1 cellular context compared by ENCODE assay signal in the genomic region with DNA sequence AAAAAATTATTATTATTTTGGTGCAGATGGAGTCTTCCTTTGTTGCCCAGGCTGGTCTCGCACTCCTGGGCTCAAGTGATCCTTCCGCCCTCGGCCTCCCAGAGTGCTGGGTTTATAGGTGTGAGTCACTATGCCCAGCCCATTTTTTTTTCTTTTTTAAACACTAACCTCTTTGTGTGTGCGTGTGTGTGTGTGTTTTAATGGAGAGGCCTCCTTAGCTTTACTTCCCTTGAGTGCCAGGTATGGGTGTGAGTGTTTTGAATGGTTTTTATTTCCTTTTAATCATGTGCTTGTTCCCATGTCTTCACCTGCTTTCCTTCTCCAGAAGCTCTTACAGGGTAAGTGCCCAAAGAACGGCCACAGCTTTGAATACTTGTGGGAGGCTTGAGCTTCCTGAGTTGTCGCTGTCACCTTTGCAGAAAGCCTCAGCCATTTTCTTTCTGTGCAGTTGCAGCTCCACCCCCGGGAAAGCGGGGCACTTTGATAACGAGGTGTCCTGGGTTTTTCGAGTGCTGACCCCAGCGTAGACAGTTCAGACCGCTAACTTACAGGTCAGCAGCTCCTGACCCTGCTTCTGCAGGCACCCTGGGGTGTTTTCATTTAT.
A peak's percentile ranks its signal among the peaks of the same experiment; 100 is the strongest.
TF ChIP-seq lines count a peak whose summit lies in the region.

No MANE protein-coding gene starts in this region.

TF ChIP-seq in K562, 482 proteins besides CTCF, POLR2A, EP300 and RAD21 (continues in another document):
- no peak for TF ChIP-seq GTF2E2 (tag; IDR thresholded peaks at IDR 0.05)
- TF ChIP-seq EGR1 (conservative IDR thresholded peaks at IDR 0.05), result peak; percentile 62
- TF ChIP-seq HNRNPLL (IDR thresholded peaks at IDR 0.05; ENCODE audit: low read depth, low read length, poor library complexity, severe bottlenecking), result no peak
- no peak for TF ChIP-seq ZNF146 (CRISPR knock-in tag; IDR thresholded peaks at IDR 0.05; ENCODE audit: unreplicated experiment)
- no peak for TF ChIP-seq ZC3H11A (IDR thresholded peaks at IDR 0.05; ENCODE audit: low read depth, low read length)
- TF ChIP-seq, protein P1, sequence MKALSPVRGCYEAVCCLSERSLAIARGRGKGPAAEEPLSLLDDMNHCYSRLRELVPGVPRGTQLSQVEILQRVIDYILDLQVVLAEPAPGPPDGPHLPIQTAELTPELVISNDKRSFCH (CRISPR knock-in tag; IDR thresholded peaks at IDR 0.05), result no peak
- TF ChIP-seq, protein P1 (tag; IDR thresholded peaks at IDR 0.05), result no peak
- TF ChIP-seq CBFA2T3 (IDR thresholded peaks at IDR 0.05), result peak; percentile 53
- TF ChIP-seq CHD4 (IDR thresholded peaks at IDR 0.05; ENCODE audit: insufficient read depth, insufficient replicate concordance, low read depth, low read length, poor library complexity, severe bottlenecking), result no peak
- TF ChIP-seq, protein P2, sequence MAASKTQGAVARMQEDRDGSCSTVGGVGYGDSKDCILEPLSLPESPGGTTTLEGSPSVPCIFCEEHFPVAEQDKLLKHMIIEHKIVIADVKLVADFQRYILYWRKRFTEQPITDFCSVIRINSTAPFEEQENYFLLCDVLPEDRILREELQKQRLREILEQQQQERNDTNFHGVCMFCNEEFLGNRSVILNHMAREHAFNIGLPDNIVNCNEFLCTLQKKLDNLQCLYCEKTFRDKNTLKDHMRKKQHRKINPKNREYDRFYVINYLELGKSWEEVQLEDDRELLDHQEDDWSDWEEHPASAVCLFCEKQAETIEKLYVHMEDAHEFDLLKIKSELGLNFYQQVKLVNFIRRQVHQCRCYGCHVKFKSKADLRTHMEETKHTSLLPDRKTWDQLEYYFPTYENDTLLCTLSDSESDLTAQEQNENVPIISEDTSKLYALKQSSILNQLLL (CRISPR knock-in tag; IDR thresholded peaks at IDR 0.05; ENCODE audit: borderline replicate concordance), result no peak
- TF ChIP-seq ELF2 (CRISPR knock-in tag; IDR thresholded peaks at IDR 0.05), result no peak
- TF ChIP-seq TAF7 (tag; IDR thresholded peaks at IDR 0.05), result no peak
- no peak for TF ChIP-seq FOXA1 (IDR thresholded peaks at IDR 0.05; ENCODE audit: borderline replicate concordance)
- TF ChIP-seq ZBTB17 (CRISPR knock-in tag; IDR thresholded peaks at IDR 0.05), result no peak
- TF ChIP-seq JUND (IDR thresholded peaks at IDR 0.05; ENCODE audit: borderline replicate concordance, low read depth, low read length), result 0 out of 2 replicates have a peak, but pooled peaks have one; percentile 2
- no peak for TF ChIP-seq JUND (tag; IDR thresholded peaks at IDR 0.05; ENCODE audit: borderline replicate concordance, low read depth, low read length)
- TF ChIP-seq RBM25 (IDR thresholded peaks at IDR 0.05; ENCODE audit: low read depth, low read length, severe bottlenecking), result no peak
- TF ChIP-seq BRF1 (IDR thresholded peaks at IDR 0.05; ENCODE audit: borderline replicate concordance, extremely low read depth, insufficient read length), result no peak
- no peak for TF ChIP-seq RBM34 (IDR thresholded peaks at IDR 0.05; ENCODE audit: borderline replicate concordance, insufficient read depth, low read length)
- TF ChIP-seq NFYB (IDR thresholded peaks at IDR 0.05; ENCODE audit: extremely low read depth, insufficient read length), result no peak
- no peak for TF ChIP-seq POLR2G (IDR thresholded peaks at IDR 0.05; ENCODE audit: low read depth, low read length)
- TF ChIP-seq ELF1 (tag; IDR thresholded peaks at IDR 0.05), result no peak
- TF ChIP-seq, protein P3, sequence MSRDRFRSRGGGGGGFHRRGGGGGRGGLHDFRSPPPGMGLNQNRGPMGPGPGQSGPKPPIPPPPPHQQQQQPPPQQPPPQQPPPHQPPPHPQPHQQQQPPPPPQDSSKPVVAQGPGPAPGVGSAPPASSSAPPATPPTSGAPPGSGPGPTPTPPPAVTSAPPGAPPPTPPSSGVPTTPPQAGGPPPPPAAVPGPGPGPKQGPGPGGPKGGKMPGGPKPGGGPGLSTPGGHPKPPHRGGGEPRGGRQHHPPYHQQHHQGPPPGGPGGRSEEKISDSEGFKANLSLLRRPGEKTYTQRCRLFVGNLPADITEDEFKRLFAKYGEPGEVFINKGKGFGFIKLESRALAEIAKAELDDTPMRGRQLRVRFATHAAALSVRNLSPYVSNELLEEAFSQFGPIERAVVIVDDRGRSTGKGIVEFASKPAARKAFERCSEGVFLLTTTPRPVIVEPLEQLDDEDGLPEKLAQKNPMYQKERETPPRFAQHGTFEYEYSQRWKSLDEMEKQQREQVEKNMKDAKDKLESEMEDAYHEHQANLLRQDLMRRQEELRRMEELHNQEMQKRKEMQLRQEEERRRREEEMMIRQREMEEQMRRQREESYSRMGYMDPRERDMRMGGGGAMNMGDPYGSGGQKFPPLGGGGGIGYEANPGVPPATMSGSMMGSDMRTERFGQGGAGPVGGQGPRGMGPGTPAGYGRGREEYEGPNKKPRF (IDR thresholded peaks at IDR 0.05; ENCODE audit: low read depth, low read length), result no peak
- TF ChIP-seq, protein P4, sequence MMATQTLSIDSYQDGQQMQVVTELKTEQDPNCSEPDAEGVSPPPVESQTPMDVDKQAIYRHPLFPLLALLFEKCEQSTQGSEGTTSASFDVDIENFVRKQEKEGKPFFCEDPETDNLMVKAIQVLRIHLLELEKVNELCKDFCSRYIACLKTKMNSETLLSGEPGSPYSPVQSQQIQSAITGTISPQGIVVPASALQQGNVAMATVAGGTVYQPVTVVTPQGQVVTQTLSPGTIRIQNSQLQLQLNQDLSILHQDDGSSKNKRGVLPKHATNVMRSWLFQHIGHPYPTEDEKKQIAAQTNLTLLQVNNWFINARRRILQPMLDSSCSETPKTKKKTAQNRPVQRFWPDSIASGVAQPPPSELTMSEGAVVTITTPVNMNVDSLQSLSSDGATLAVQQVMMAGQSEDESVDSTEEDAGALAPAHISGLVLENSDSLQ (IDR thresholded peaks at IDR 0.05), result no peak
- no peak for TF ChIP-seq MIER1 (IDR thresholded peaks at IDR 0.05; ENCODE audit: low read depth)
- TF ChIP-seq ZNF23 (CRISPR knock-in tag; IDR thresholded peaks at IDR 0.05), result no peak
- TF ChIP-seq, protein P5, sequence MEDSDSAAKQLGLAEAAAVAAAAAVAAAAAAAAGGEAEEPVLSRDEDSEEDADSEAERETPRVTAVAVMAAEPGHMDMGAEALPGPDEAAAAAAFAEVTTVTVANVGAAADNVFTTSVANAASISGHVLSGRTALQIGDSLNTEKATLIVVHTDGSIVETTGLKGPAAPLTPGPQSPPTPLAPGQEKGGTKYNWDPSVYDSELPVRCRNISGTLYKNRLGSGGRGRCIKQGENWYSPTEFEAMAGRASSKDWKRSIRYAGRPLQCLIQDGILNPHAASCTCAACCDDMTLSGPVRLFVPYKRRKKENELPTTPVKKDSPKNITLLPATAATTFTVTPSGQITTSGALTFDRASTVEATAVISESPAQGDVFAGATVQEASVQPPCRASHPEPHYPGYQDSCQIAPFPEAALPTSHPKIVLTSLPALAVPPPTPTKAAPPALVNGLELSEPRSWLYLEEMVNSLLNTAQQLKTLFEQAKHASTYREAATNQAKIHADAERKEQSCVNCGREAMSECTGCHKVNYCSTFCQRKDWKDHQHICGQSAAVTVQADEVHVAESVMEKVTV (CRISPR knock-in tag; IDR thresholded peaks at IDR 0.05), result no peak
- TF ChIP-seq, protein P6, sequence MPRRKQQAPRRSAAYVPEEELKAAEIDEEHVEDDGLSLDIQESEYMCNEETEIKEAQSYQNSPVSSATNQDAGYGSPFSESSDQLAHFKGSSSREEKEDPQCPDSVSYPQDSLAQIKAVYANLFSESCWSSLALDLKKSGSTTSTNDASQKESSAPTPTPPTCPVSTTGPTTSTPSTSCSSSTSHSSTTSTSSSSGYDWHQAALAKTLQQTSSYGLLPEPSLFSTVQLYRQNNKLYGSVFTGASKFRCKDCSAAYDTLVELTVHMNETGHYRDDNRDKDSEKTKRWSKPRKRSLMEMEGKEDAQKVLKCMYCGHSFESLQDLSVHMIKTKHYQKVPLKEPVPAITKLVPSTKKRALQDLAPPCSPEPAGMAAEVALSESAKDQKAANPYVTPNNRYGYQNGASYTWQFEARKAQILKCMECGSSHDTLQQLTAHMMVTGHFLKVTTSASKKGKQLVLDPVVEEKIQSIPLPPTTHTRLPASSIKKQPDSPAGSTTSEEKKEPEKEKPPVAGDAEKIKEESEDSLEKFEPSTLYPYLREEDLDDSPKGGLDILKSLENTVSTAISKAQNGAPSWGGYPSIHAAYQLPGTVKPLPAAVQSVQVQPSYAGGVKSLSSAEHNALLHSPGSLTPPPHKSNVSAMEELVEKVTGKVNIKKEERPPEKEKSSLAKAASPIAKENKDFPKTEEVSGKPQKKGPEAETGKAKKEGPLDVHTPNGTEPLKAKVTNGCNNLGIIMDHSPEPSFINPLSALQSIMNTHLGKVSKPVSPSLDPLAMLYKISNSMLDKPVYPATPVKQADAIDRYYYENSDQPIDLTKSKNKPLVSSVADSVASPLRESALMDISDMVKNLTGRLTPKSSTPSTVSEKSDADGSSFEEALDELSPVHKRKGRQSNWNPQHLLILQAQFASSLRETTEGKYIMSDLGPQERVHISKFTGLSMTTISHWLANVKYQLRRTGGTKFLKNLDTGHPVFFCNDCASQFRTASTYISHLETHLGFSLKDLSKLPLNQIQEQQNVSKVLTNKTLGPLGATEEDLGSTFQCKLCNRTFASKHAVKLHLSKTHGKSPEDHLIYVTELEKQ (CRISPR knock-in tag; IDR thresholded peaks at IDR 0.05), result no peak
- TF ChIP-seq NRF1 (conservative IDR thresholded peaks at IDR 0.05 in 1 of 2, IDR thresholded peaks at IDR 0.05 in 1 of 2), result no peak
- no peak for TF ChIP-seq SETDB1 (IDR thresholded peaks at IDR 0.05; ENCODE audit: low read length)
- TF ChIP-seq SRSF7 (optimal IDR thresholded peaks at IDR 0.05; ENCODE audit: low read depth, low read length), result no peak
- peak; percentile 48 for TF ChIP-seq RBBP5 (IDR thresholded peaks at IDR 0.05; ENCODE audit: borderline replicate concordance, insufficient read depth, low read length, poor library complexity, severe bottlenecking)
- no peak for TF ChIP-seq NFIX (CRISPR knock-in tag; IDR thresholded peaks at IDR 0.05; ENCODE audit: low read depth)
- no peak for TF ChIP-seq ZNF436 (CRISPR knock-in tag; IDR thresholded peaks at IDR 0.05)
- TF ChIP-seq TCFL5 (CRISPR knock-in tag; conservative IDR thresholded peaks at IDR 0.05), result no peak
- peak; percentile 45; the same call in 1 of the 2 replicates for TF ChIP-seq ZBTB7A (IDR thresholded peaks at IDR 0.05; ENCODE audit: borderline replicate concordance, control insufficient read depth, low read depth, low read length)
- TF ChIP-seq, protein P7, sequence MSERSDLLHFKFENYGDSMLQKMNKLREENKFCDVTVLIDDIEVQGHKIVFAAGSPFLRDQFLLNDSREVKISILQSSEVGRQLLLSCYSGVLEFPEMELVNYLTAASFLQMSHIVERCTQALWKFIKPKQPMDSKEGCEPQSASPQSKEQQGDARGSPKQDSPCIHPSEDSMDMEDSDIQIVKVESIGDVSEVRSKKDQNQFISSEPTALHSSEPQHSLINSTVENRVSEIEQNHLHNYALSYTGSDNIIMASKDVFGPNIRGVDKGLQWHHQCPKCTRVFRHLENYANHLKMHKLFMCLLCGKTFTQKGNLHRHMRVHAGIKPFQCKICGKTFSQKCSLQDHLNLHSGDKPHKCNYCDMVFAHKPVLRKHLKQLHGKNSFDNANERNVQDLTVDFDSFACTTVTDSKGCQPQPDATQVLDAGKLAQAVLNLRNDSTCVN (CRISPR knock-in tag; IDR thresholded peaks at IDR 0.05), result no peak
- no peak for TF ChIP-seq ZFPM2 (CRISPR knock-in tag; IDR thresholded peaks at IDR 0.05)
- TF ChIP-seq HOXB6 (CRISPR knock-in tag; IDR thresholded peaks at IDR 0.05; ENCODE audit: borderline replicate concordance), result no peak
- TF ChIP-seq STAT5B (CRISPR knock-in tag; IDR thresholded peaks at IDR 0.05), result no peak
- TF ChIP-seq RFX5 (IDR thresholded peaks at IDR 0.05; ENCODE audit: low read depth, low read length), result no peak
- no peak for TF ChIP-seq NR2F6 (CRISPR knock-in tag; IDR thresholded peaks at IDR 0.05)
- TF ChIP-seq NCOR1 (IDR thresholded peaks at IDR 0.05), result peak; percentile 30; the same call in 1 of the 2 replicates
- no peak for TF ChIP-seq MTA3 (IDR thresholded peaks at IDR 0.05; ENCODE audit: borderline replicate concordance)
- TF ChIP-seq RBM39 (optimal IDR thresholded peaks at IDR 0.05; ENCODE audit: low read depth, low read length), result no peak
- TF ChIP-seq HMG20B (CRISPR knock-in tag; IDR thresholded peaks at IDR 0.05), result no peak
- TF ChIP-seq YBX1 (IDR thresholded peaks at IDR 0.05), result no peak
- TF ChIP-seq SAFB2 (IDR thresholded peaks at IDR 0.05; ENCODE audit: borderline replicate concordance, low read depth, low read length, severe bottlenecking), result no peak
- TF ChIP-seq ZNF76 (CRISPR knock-in tag; IDR thresholded peaks at IDR 0.05; ENCODE audit: borderline replicate concordance), result no peak
- TF ChIP-seq, protein P8, sequence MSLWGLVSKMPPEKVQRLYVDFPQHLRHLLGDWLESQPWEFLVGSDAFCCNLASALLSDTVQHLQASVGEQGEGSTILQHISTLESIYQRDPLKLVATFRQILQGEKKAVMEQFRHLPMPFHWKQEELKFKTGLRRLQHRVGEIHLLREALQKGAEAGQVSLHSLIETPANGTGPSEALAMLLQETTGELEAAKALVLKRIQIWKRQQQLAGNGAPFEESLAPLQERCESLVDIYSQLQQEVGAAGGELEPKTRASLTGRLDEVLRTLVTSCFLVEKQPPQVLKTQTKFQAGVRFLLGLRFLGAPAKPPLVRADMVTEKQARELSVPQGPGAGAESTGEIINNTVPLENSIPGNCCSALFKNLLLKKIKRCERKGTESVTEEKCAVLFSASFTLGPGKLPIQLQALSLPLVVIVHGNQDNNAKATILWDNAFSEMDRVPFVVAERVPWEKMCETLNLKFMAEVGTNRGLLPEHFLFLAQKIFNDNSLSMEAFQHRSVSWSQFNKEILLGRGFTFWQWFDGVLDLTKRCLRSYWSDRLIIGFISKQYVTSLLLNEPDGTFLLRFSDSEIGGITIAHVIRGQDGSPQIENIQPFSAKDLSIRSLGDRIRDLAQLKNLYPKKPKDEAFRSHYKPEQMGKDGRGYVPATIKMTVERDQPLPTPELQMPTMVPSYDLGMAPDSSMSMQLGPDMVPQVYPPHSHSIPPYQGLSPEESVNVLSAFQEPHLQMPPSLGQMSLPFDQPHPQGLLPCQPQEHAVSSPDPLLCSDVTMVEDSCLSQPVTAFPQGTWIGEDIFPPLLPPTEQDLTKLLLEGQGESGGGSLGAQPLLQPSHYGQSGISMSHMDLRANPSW (CRISPR knock-in tag; IDR thresholded peaks at IDR 0.05), result no peak
- peak; percentile 64 for TF ChIP-seq FOSL1 (tag; conservative IDR thresholded peaks at IDR 0.05)
- peak; percentile 50; the same call in 1 of the 2 replicates for TF ChIP-seq ELF4 (CRISPR knock-in tag; IDR thresholded peaks at IDR 0.05)
- TF ChIP-seq, protein P9, sequence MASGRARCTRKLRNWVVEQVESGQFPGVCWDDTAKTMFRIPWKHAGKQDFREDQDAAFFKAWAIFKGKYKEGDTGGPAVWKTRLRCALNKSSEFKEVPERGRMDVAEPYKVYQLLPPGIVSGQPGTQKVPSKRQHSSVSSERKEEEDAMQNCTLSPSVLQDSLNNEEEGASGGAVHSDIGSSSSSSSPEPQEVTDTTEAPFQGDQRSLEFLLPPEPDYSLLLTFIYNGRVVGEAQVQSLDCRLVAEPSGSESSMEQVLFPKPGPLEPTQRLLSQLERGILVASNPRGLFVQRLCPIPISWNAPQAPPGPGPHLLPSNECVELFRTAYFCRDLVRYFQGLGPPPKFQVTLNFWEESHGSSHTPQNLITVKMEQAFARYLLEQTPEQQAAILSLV (tag; IDR thresholded peaks at IDR 0.05), result no peak
- TF ChIP-seq ZBTB1 (CRISPR knock-in tag; IDR thresholded peaks at IDR 0.05; ENCODE audit: borderline replicate concordance, low read depth), result no peak
- 0 out of 2 replicates have a peak, but pooled peaks have one; percentile 34 for TF ChIP-seq ZFX (CRISPR knock-in tag; IDR thresholded peaks at IDR 0.05)
